ENCODE assay signal across 24 cellular contexts in the genomic region with DNA sequence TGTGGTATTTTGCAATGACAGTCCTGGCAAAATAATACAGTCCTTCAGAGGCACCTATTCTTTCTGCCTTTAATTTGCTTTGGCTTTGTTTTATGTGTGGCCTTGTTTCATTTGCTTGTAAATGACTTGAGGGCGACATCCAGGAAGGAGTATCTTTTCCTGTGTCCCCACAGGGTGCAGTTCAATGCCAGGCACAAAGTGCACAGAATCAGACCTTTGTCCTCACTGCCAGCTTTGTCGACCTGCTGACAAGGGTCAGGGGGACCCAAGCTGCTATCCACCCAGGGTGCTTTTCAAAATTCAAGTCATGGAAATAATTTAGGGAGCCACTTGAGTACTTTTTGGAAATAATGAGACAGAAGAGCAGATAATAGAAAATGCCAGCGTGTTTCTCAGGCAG. TPM values are rescaled to one million over a fixed set of nuclear protein-coding genes. Genes with fewer than 3 reads are reported as not detected.
DNase-seq lines count a peak whose midpoint lies in the region; ATAC-seq, FAIRE-seq and TF ChIP-seq lines count a peak whose summit lies in the region.
"Had no signal": no experiment of that assay in that cellular context is flagged by ENCODE, and none has a peak within 500 bp of the region (broad histone marks: within the 10 kb centered on the region; RNA-seq: fewer than 3 reads in every experiment).

No MANE protein-coding gene starts in this region.

- no peak for ATAC-seq in A549
- ATAC-seq in mucosa of descending colon: peak; percentile 60
- no peak for ATAC-seq in GM18861 (IDR thresholded peaks at IDR 0.05; ENCODE audit: unreplicated experiment)
- no peak for ATAC-seq in esophagus mucosa
- no peak for ATAC-seq in GM18867 (IDR thresholded peaks at IDR 0.05; ENCODE audit: unreplicated experiment)
- ATAC-seq: K562 had no signal

- no peaks in the 10 kb centered on the region for H3K9me1 ChIP-seq in endothelial cell of umbilical vein (replicated peaks; ENCODE audit: control insufficient read depth, extremely low read depth, insufficient read depth, low read length)

- TF ChIP-seq RAD21 in A549 (conservative IDR thresholded peaks at IDR 0.05 in 1 of 2, IDR thresholded peaks at IDR 0.05 in 1 of 2): no peak

- H3K4me1 ChIP-seq in A549 (peaks cover 44% of the 10 kb centered on the region), Loucy (ENCODE audit: insufficient read depth, low read length, poor library complexity, severe bottlenecking) (peaks cover 6% of the 10 kb centered on the region), endothelial cell of umbilical vein (ENCODE audit: control insufficient read depth, extremely low read depth, insufficient read depth, low read length) (no peaks in the 10 kb centered on the region), mucosa of descending colon (ENCODE audit: low read depth) (peaks cover 18% of the 10 kb centered on the region)

- H3K36me3 ChIP-seq in Loucy (ENCODE audit: insufficient read depth, low read length): no peaks in the 10 kb centered on the region
- no peaks in the 10 kb centered on the region for H3K36me3 ChIP-seq in endothelial cell of umbilical vein (ENCODE audit: control insufficient read depth in 2 of 2, extremely low read depth in 1 of 2, insufficient read depth in 2 of 2, low read length in 2 of 2)
- H3K36me3 ChIP-seq in mucosa of descending colon (ENCODE audit: low read depth): no peaks in the 10 kb centered on the region

- FAIRE-seq in A549 (lab: Jason Lieb, UNC): no peak
- peak; percentile 15 for FAIRE-seq in endothelial cell of umbilical vein (lab: Jason Lieb, UNC)
- FAIRE-seq: D721Med, GM18507, K562 had no signal

- no peaks in the 10 kb centered on the region for H3K27me3 ChIP-seq in Loucy (ENCODE audit: insufficient read depth, low read length, poor library complexity, severe bottlenecking)
- no peaks in the 10 kb centered on the region for H3K27me3 ChIP-seq in endothelial cell of umbilical vein (ENCODE audit: control insufficient read depth in 2 of 2, insufficient read depth in 2 of 2, low read length in 2 of 2)

- TF ChIP-seq CTCF in A549 (IDR thresholded peaks at IDR 0.05) (no peak), Loucy (conservative IDR thresholded peaks at IDR 0.05; ENCODE audit: low read length) (no peak), endothelial cell of umbilical vein (IDR thresholded peaks at IDR 0.05; ENCODE audit: extremely low read depth in 1 of 2, insufficient read depth in 1 of 2, low read depth in 1 of 2, low read length in 2 of 2) (no peak), mucosa of descending colon (IDR thresholded peaks at IDR 0.05) (no peak)

- H3K9ac ChIP-seq in Loucy (ENCODE audit: low read depth, low read length, poor library complexity, severe bottlenecking): no peak overlapping the region
- H3K9ac ChIP-seq in endothelial cell of umbilical vein (replicated peaks; ENCODE audit: extremely low read depth, insufficient read depth, low read length): no peak overlapping the region

- no peak overlapping the region for H3K4me3 ChIP-seq in A549
- H3K4me3 ChIP-seq in Loucy (ENCODE audit: low read length, poor library complexity, severe bottlenecking): no peak overlapping the region
- H3K4me3 ChIP-seq in endothelial cell of umbilical vein (replicated peaks in 1 of 3; ENCODE audit: insufficient read depth in 1 of 3, low read depth in 1 of 3, low read length in 3 of 3): no peak overlapping the region
- no peak overlapping the region for H3K4me3 ChIP-seq in mucosa of descending colon
- H3K4me3 ChIP-seq: K562, PC-9 had no signal

- no peaks in the 10 kb centered on the region for H3K79me2 ChIP-seq in Loucy (ENCODE audit: insufficient read depth, low read length)
- no peaks in the 10 kb centered on the region for H3K79me2 ChIP-seq in endothelial cell of umbilical vein (ENCODE audit: control insufficient read depth, insufficient read depth, low read length)

- 55% methylated on average over 3 of the region's 3 CpGs for WGBS in A549 (ENCODE audit: missing lambda C conversion rate)

- peak overlapping the region; percentile 91 to 99; a peak in 5 of 6 replicates for H3K27ac ChIP-seq in A549
- no peak overlapping the region for H3K27ac ChIP-seq in endothelial cell of umbilical vein (ENCODE audit: insufficient read depth, low read depth, low read length)
- H3K27ac ChIP-seq: PC-9 had no signal

- CTCF ChIA-PET in A549 (lab: Yijun Ruan, JAX): interaction anchor here (1.4 to 2.3 kb wide), 3 partner anchors 9 to 26 kb away, joined by 4 to 10 read pairs (median 9); no protein-coding TSS in a partner anchor
- CTCF ChIA-PET in endothelial cell of umbilical vein (lab: Charles Lee): interaction anchor here (0.9 to 4.4 kb wide), 3 partner anchors 12 to 35 kb away, joined by 3 to 22 read pairs (median 5); no protein-coding TSS in a partner anchor

- H3K4me2 ChIP-seq in A549 (no peak overlapping the region), Loucy (ENCODE audit: low read depth, low read length, poor library complexity, severe bottlenecking) (no peak overlapping the region), endothelial cell of umbilical vein (ENCODE audit: insufficient read depth, low read length) (no peak overlapping the region)
- H3K4me2 ChIP-seq: PC-9 had no signal

- no peaks in the 10 kb centered on the region for H3K9me3 ChIP-seq in A549
- no peaks in the 10 kb centered on the region for H3K9me3 ChIP-seq in Loucy (ENCODE audit: insufficient read depth, low read depth, low read length)
- H3K9me3 ChIP-seq in endothelial cell of umbilical vein (replicated peaks; ENCODE audit: control insufficient read depth, insufficient read depth, low read length): no peaks in the 10 kb centered on the region
- no peaks in the 10 kb centered on the region for H3K9me3 ChIP-seq in mucosa of descending colon

- dilution Hi-C loops in endothelial cell of umbilical vein (cut with MboI; ENCODE audit: extremely low pct_ligation_motif_present, low sequenced_read_pairs): no loop called here

- BruUV-seq in endothelial cell of umbilical vein (replicated peaks; lab: Mats Ljungman, UMichigan): no TSS peak

- H3F3A ChIP-seq in Loucy (ENCODE audit: low read depth): no peaks in the 10 kb centered on the region

- H2AFZ ChIP-seq in Loucy (ENCODE audit: low read length): peak overlapping the region; percentile 34
- no peak overlapping the region for H2AFZ ChIP-seq in endothelial cell of umbilical vein (ENCODE audit: low read depth, low read length)
- H2AFZ ChIP-seq: PC-9 had no signal

- no peak for TF ChIP-seq POLR2A in A549 (IDR thresholded peaks at IDR 0.05; ENCODE audit: low read length)
- no peak for TF ChIP-seq POLR2A in endothelial cell of umbilical vein (IDR thresholded peaks at IDR 0.05; ENCODE audit: low read depth, low read length)

- no peaks in the 10 kb centered on the region for H3K9me2 ChIP-seq in Loucy (replicated peaks; ENCODE audit: low read depth, low read length)

- POLR2A ChIA-PET in A549 (lab: Yijun Ruan, JAX) (interaction anchor here (1.2 to 3.8 kb wide), 2 partner anchors 36 to 39 kb away, joined by 3 to 35 read pairs; a partner anchor contains a TSS), endothelial cell of umbilical vein (lab: Charles Lee) (no interaction called here)

- no peak for TF ChIP-seq EP300 in A549 (IDR thresholded peaks at IDR 0.05)

- DNase-seq in A549 (ENCODE audit: low read depth in 1 of 2, low spot score in 1 of 2) (no peak), endothelial cell of umbilical vein (ENCODE audit: low read depth, low spot score) (no peak), mucosa of descending colon (no peak), NCI-H2227 treated with DMSO at 0.1 percent for 48 hours (lab: John Stamatoyannopoulos, UW) (no peak)
- DNase-seq: DMS53, GDM1, H7, HFFc6, NCI-H1092 treated with DMSO at 0.1 percent for 48 hours, NCI-H1436 treated with DMSO at 0.1 percent for 48 hours, NCI-H1930, NCI-H510A treated with DMSO at 0.1 percent for 48 hours, NCI-H748 treated with DMSO at 0.1 percent for 48 hours, PC-9, SHP77 treated with DMSO at 0.1 percent for 48 hours had no signal

- intact Hi-C loops in endothelial cell of umbilical vein (cut with micrococcal nuclease): no loop called here
- intact Hi-C loops in mucosa of descending colon (cut with DNase I, micrococcal nuclease): no loop called here

- H4K20me1 ChIP-seq in Loucy (ENCODE audit: insufficient read depth, low read length, poor library complexity, severe bottlenecking) (no peaks in the 10 kb centered on the region), endothelial cell of umbilical vein (replicated peaks; ENCODE audit: control insufficient read depth, extremely low read depth, insufficient read depth, low read length) (no peaks in the 10 kb centered on the region)

RNA-seq across cellular contexts. Expression of a gene that starts 37.0 kb away (rescaled TPM):
- polyA plus RNA-seq in A549 (2011; rRNA removed) (183 and 192 TPM in 2 replicates), A549 (2017; fragmentation: RNase III; extraction: RNeasy Plus Mini Kit Qiagen cat#74134 plus additional on column Dnase treatment) (118 to 137 TPM (median 130 TPM) in 3 replicates), endothelial cell of umbilical vein (238 and 282 TPM in 2 replicates)
- 77.4 and 110 TPM in 2 replicates for polyA plus RNA-seq in A549 (2012; cell fraction: cytosol; rRNA removed)
- polyA plus RNA-seq in A549 (2012; cell fraction: nucleus; rRNA removed): 75.0 and 97.2 TPM in 2 replicates
- polyA minus RNA-seq in A549 (2011; rRNA and poly(A)+ RNA removed): 91.6 and 101 TPM in 2 replicates
- total RNA-seq in endothelial cell of umbilical vein (170 and 199 TPM in 2 replicates), mucosa of descending colon (100 to 1,000 TPM; 181 to 381 (median 255) TPM), esophagus mucosa (145 TPM)
- polyA plus RNA-seq in endothelial cell of umbilical vein (2011; cell fraction: cytosol; rRNA removed): 175 and 190 TPM in 2 replicates
- polyA plus RNA-seq in endothelial cell of umbilical vein (2011; cell fraction: nucleus; rRNA removed): 89.3 and 102 TPM in 2 replicates
- polyA plus RNA-seq in endothelial cell of umbilical vein (2012): 271 and 304 TPM in 2 replicates
- polyA minus RNA-seq in endothelial cell of umbilical vein: 117 and 125 TPM in 2 replicates
- 31.5 TPM for polyA minus RNA-seq in endothelial cell of umbilical vein (2011; cell fraction: cytosol; rRNA and poly(A)+ RNA removed)
- 39.8 and 48.9 TPM in 2 replicates for polyA minus RNA-seq in endothelial cell of umbilical vein (2011; cell fraction: nucleus; rRNA and poly(A)+ RNA removed)

RNA-seq across cellular contexts. Expression of a gene that starts 47.4 kb away (rescaled TPM):
- polyA plus RNA-seq in A549 (2011; rRNA removed) (339 and 652 TPM in 2 replicates), A549 (2017; fragmentation: RNase III; extraction: RNeasy Plus Mini Kit Qiagen cat#74134 plus additional on column Dnase treatment) (582 to 629 TPM (median 605 TPM) in 3 replicates), endothelial cell of umbilical vein (308 and 317 TPM in 2 replicates)
- polyA plus RNA-seq in A549 (2012; cell fraction: cytosol; rRNA removed): 383 and 445 TPM in 2 replicates
- 207 and 251 TPM in 2 replicates for polyA plus RNA-seq in A549 (2012; cell fraction: nucleus; rRNA removed)
- 152 and 175 TPM in 2 replicates for polyA minus RNA-seq in A549 (2011; rRNA and poly(A)+ RNA removed)
- total RNA-seq in endothelial cell of umbilical vein (393 and 422 TPM in 2 replicates), mucosa of descending colon (100 to 1,000 TPM; 176 to 243 (median 229) TPM), esophagus mucosa (216 TPM)
- polyA plus RNA-seq in endothelial cell of umbilical vein (2011; cell fraction: cytosol; rRNA removed): 335 and 360 TPM in 2 replicates
- 386 and 564 TPM in 2 replicates for polyA plus RNA-seq in endothelial cell of umbilical vein (2011; cell fraction: nucleus; rRNA removed)
- 335 and 360 TPM in 2 replicates for polyA plus RNA-seq in endothelial cell of umbilical vein (2012)
- polyA minus RNA-seq in endothelial cell of umbilical vein: 197 and 229 TPM in 2 replicates
- polyA minus RNA-seq in endothelial cell of umbilical vein (2011; cell fraction: cytosol; rRNA and poly(A)+ RNA removed): 109 TPM
- 251 and 283 TPM in 2 replicates for polyA minus RNA-seq in endothelial cell of umbilical vein (2011; cell fraction: nucleus; rRNA and poly(A)+ RNA removed)

RNA-seq across cellular contexts. Expression of a gene that starts 56.1 kb away (rescaled TPM):
- polyA plus RNA-seq in A549 (2011; rRNA removed) (0.04 TPM in 2 replicates), A549 (2017; fragmentation: RNase III; extraction: RNeasy Plus Mini Kit Qiagen cat#74134 plus additional on column Dnase treatment) (0.05 to 0.11 TPM (median 0.09 TPM) in 3 replicates), endothelial cell of umbilical vein (0.03 TPM in 2 replicates)
- 0.01 TPM in 2 replicates for polyA plus RNA-seq in A549 (2012; cell fraction: cytosol; rRNA removed)
- polyA plus RNA-seq in A549 (2012; cell fraction: nucleus; rRNA removed): 0.07 and 0.11 TPM in 2 replicates
- not detected in 2 replicates for polyA minus RNA-seq in A549 (2011; rRNA and poly(A)+ RNA removed)
- total RNA-seq in endothelial cell of umbilical vein (0.11 TPM in 1 of 2 replicates, not detected in the other), mucosa of descending colon (under 1 TPM; 0.32 to 0.53 (median 0.32) TPM), esophagus mucosa (0.36 TPM)
- polyA plus RNA-seq in endothelial cell of umbilical vein (2011; cell fraction: cytosol; rRNA removed): not detected in 2 replicates
- 0.09 and 0.21 TPM in 2 replicates for polyA plus RNA-seq in endothelial cell of umbilical vein (2011; cell fraction: nucleus; rRNA removed)
- polyA plus RNA-seq in endothelial cell of umbilical vein (2012): 0.04 TPM in 1 of 2 replicates, not detected in the other
- polyA minus RNA-seq in endothelial cell of umbilical vein: not detected in 2 replicates
- not detected for polyA minus RNA-seq in endothelial cell of umbilical vein (2011; cell fraction: cytosol; rRNA and poly(A)+ RNA removed)
- polyA minus RNA-seq in endothelial cell of umbilical vein (2011; cell fraction: nucleus; rRNA and poly(A)+ RNA removed): not detected in 2 replicates
- total RNA-seq: A172, H7, K562, LHCN-M2, PC-9 had no signal
- polyA plus RNA-seq: K562 had no signal
